ENCODE assay signal across 18 cellular contexts in the genomic region with DNA sequence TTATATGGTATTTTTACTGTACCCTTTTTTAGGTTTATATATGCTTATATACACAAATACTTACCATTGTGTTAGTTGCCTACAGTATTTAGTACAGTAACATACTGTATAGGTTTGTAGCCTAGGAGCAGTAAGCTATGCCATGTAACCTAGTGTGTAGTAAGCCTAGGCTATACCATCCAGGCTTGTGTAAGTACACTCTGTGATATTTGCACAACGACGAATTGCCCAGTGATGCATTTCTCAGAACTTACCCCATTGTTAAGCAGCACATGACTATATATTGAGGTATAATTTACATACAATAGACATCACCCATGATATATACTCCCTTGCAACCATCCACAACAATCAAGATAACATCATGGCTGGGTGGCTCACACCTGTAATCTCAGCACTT. TPM values are rescaled to one million over a fixed set of nuclear protein-coding genes. Genes with fewer than 3 reads are reported as not detected.
A peak's percentile ranks its signal among the peaks of the same experiment; 100 is the strongest.
DNase-seq lines count a peak whose midpoint lies in the region; ATAC-seq, FAIRE-seq and TF ChIP-seq lines count a peak whose summit lies in the region.
"Had no signal": no experiment of that assay in that cellular context is flagged by ENCODE, and none has a peak within 500 bp of the region (broad histone marks: within the 10 kb centered on the region; RNA-seq: fewer than 3 reads in every experiment).

No MANE protein-coding gene starts in this region.

- no peak overlapping the region for H3K9ac ChIP-seq in HepG2 (ENCODE audit: insufficient read depth, low read depth, low read length)

- TF ChIP-seq POLR2A in HepG2 (IDR thresholded peaks at IDR 0.05; ENCODE audit: insufficient read depth in 1 of 2, low read depth in 2 of 2, low read length in 2 of 2) (no peak), right lobe of liver (IDR thresholded peaks at IDR 0.05) (no peak), adrenal gland (IDR thresholded peaks at IDR 0.05) (no peak)

- no peaks in the 10 kb centered on the region for H3K27me3 Mint-ChIP-seq in progenitor cell of endocrine pancreas
- H3K27me3 Mint-ChIP-seq: B cell; CD4-positive, alpha-beta memory T cell had no signal

- CTCF ChIA-PET in HepG2 (lab: Yijun Ruan, JAX; ENCODE audit: low intra/inter-chr PET ratio, low total read pairs) (no interaction called here), HEK293T (lab: Yijun Ruan, JAX) (no interaction called here)

- TF ChIP-seq RAD21 in HepG2 (CRISPR knock-in tag; IDR thresholded peaks at IDR 0.05) = no peak

- no TSS peak for BruUV-seq in HepG2 (replicated peaks; lab: Mats Ljungman, UMichigan)

- H3K4me2 ChIP-seq in HepG2 (ENCODE audit: low read depth, low read length) = no peak overlapping the region

- H3K4me1 Mint-ChIP-seq in progenitor cell of endocrine pancreas (ENCODE audit: low read depth) = no peaks in the 10 kb centered on the region

- peaks cover 20% of the 10 kb centered on the region for H4K20me1 ChIP-seq in HepG2 (ENCODE audit: insufficient read depth, low read length)

- H3K4me3 ChIP-seq in HepG2 (replicated peaks in 1 of 3; ENCODE audit: insufficient read depth in 1 of 3, low read depth in 2 of 3, low read length in 3 of 3) (no peak overlapping the region), right lobe of liver (no peak overlapping the region), RWPE2 (ENCODE audit: severe bottlenecking) (no peak overlapping the region), adrenal gland (no peak overlapping the region)
- H3K4me3 ChIP-seq: HAP-1 had no signal

- H3K4me1 ChIP-seq in HepG2 (ENCODE audit: insufficient read depth, low read length) = no peaks in the 10 kb centered on the region
- H3K4me1 ChIP-seq in right lobe of liver = no peaks in the 10 kb centered on the region
- H3K4me1 ChIP-seq in RWPE2 (ENCODE audit: insufficient read depth, poor library complexity, severe bottlenecking) = no peaks in the 10 kb centered on the region
- no peaks in the 10 kb centered on the region for H3K4me1 ChIP-seq in adrenal gland (replicated peaks in 1 of 2)

- WGBS in HepG2 (ENCODE audit: low lambda C conversion rate) = 94% methylated on average over 2 of the region's 2 CpGs
- 67% methylated on average over 2 of the region's 2 CpGs for whole genome bisulfite sequencing in right lobe of liver (ENCODE audit: insufficient coverage, low coverage, low lambda C conversion rate, missing lambda C conversion rate)
- WGBS in adrenal gland, 4 donors = 67 to 96% (median 91%) methylated on average over 2 of the region's 2 CpGs

- no peak overlapping the region for H3K4me3 Mint-ChIP-seq in progenitor cell of endocrine pancreas (ENCODE audit: low read depth)
- H3K4me3 Mint-ChIP-seq: B cell; CD4-positive, alpha-beta memory T cell; HFFc6 had no signal

- peaks cover 10% of the 10 kb centered on the region for H3K9me3 Mint-ChIP-seq in progenitor cell of endocrine pancreas (ENCODE audit: low read depth)
- H3K9me3 Mint-ChIP-seq: CD4-positive, alpha-beta memory T cell; HFFc6 had no signal

- POLR2A ChIA-PET in HepG2 (lab: Yijun Ruan, JAX) (no interaction called here), HEK293T (lab: Yijun Ruan, JAX) (no interaction called here)

- H3K27me3 ChIP-seq in HepG2 (ENCODE audit: control insufficient read depth in 1 of 2, insufficient read depth in 2 of 2, low read length in 2 of 2) (no peaks in the 10 kb centered on the region), right lobe of liver (no peaks in the 10 kb centered on the region), RWPE2 (ENCODE audit: insufficient read depth, poor library complexity, severe bottlenecking) (no peaks in the 10 kb centered on the region), adrenal gland (no peaks in the 10 kb centered on the region)

- peaks cover 4% of the 10 kb centered on the region for H3K36me3 Mint-ChIP-seq in progenitor cell of endocrine pancreas (ENCODE audit: insufficient read depth)

- intact Hi-C loops in HepG2 (cut with micrococcal nuclease; ENCODE audit: unreplicated experiment) = no loop called here
- intact Hi-C loops in right lobe of liver (cut with DNase I) = no loop called here
- intact Hi-C loops in adrenal gland (cut with DNase I) = no loop called here

- TF ChIP-seq CTCF in HepG2 (CRISPR knock-in tag; IDR thresholded peaks at IDR 0.05) = no peak
- TF ChIP-seq CTCF in right lobe of liver (IDR thresholded peaks at IDR 0.05) = no peak
- no peak for TF ChIP-seq CTCF in RWPE2 (IDR thresholded peaks at IDR 0.05; ENCODE audit: poor library complexity, severe bottlenecking)
- no peak for TF ChIP-seq CTCF in progenitor cell of endocrine pancreas (IDR thresholded peaks at IDR 0.05; ENCODE audit: unreplicated experiment)
- TF ChIP-seq CTCF in adrenal gland (IDR thresholded peaks at IDR 0.05) = no peak

- no peaks in the 10 kb centered on the region for H3K36me3 ChIP-seq in HepG2 (replicated peaks in 1 of 2; ENCODE audit: control insufficient read depth in 1 of 2, insufficient read depth in 2 of 2, low read length in 2 of 2)
- no peaks in the 10 kb centered on the region for H3K36me3 ChIP-seq in right lobe of liver
- no peaks in the 10 kb centered on the region for H3K36me3 ChIP-seq in RWPE2 (ENCODE audit: low read depth)
- no peaks in the 10 kb centered on the region for H3K36me3 ChIP-seq in adrenal gland (replicated peaks in 1 of 2)

- FAIRE-seq in HepG2 (lab: Jason Lieb, UNC) (no peak), colon (lab: Jason Lieb, UNC) (peak; percentile 57)
- FAIRE-seq: H1, HTR-8/SVneo had no signal

- TF ChIP-seq EP300 in HepG2 (IDR thresholded peaks at IDR 0.05; ENCODE audit: low read depth in 2 of 2, low read length in 2 of 2) (no peak), HepG2 (CRISPR knock-in tag; IDR thresholded peaks at IDR 0.05; ENCODE audit: borderline replicate concordance) (no peak)

- ATAC-seq in HepG2 (no peak), right lobe of liver (no peak), RWPE2 (ENCODE audit: low read depth) (peak; percentile 56; the same call in 2 of the 3 replicates)

- no peak overlapping the region for H2AFZ ChIP-seq in HepG2 (ENCODE audit: low read length)

- peak; percentile 1 for DNase-seq in HepG2 (ENCODE audit: low spot score)
- DNase-seq in right lobe of liver = no peak
- no peak for DNase-seq in RWPE2 (ENCODE audit: low spot score)
- no peak for DNase-seq in progenitor cell of endocrine pancreas (ENCODE audit: low spot score, unreplicated experiment)
- no peak for DNase-seq in HEK293T (ENCODE audit: extremely low spot score)
- DNase-seq in adrenal gland = no peak
- no peak for DNase-seq in stimulated activated CD4-positive, alpha-beta T cell treated with anti-CD3 and anti-CD28 coated beads, Interleukin-2, amount 100 ng/mL, for 24 hours
- DNase-seq: 8988T; C1 segment of cervical spinal cord; CD4-positive, alpha-beta memory T cell; DND-41; GDM1; HFFc6 had no signal

- H3K27ac Mint-ChIP-seq in progenitor cell of endocrine pancreas = peak overlapping the region; percentile 59
- H3K27ac Mint-ChIP-seq: B cell, HFFc6 had no signal

- H3K27ac ChIP-seq in HepG2 (ENCODE audit: extremely low read length, insufficient read depth, low read length) = no peak overlapping the region
- H3K27ac ChIP-seq in right lobe of liver = no peak overlapping the region
- H3K27ac ChIP-seq in RWPE2 (ENCODE audit: poor library complexity, severe bottlenecking) = no peak overlapping the region
- H3K27ac ChIP-seq in adrenal gland = no peak overlapping the region

- in situ Hi-C loops in HepG2 (cut with HindIII; ENCODE audit: extremely low pct_ligation_motif_present, low pct_unique_long_range_greater_than_20kb) = no loop called here

- H3K9me3 ChIP-seq in HepG2 (ENCODE audit: low read length) = no peaks in the 10 kb centered on the region
- H3K9me3 ChIP-seq in right lobe of liver = no peaks in the 10 kb centered on the region
- no peaks in the 10 kb centered on the region for H3K9me3 ChIP-seq in RWPE2 (ENCODE audit: severe bottlenecking)
- no peaks in the 10 kb centered on the region for H3K9me3 ChIP-seq in adrenal gland (replicated peaks in 1 of 3)
- H3K9me3 ChIP-seq: HAP-1 had no signal

- H3K79me2 ChIP-seq in HepG2 (ENCODE audit: insufficient read depth, low read length) = peaks cover 77% of the 10 kb centered on the region

TF ChIP-seq in HEK293T, 16 proteins besides CTCF, POLR2A, EP300 and RAD21 (continues in another document):
- no peak for TF ChIP-seq FOXA1 (IDR thresholded peaks at IDR 0.05)
- TF ChIP-seq ARNT (IDR thresholded peaks at IDR 0.05) = no peak
- TF ChIP-seq BHLHE40 (IDR thresholded peaks at IDR 0.05; ENCODE audit: borderline replicate concordance) = no peak
- no peak for TF ChIP-seq HDGF (IDR thresholded peaks at IDR 0.05; ENCODE audit: borderline replicate concordance)
- TF ChIP-seq SUZ12 (IDR thresholded peaks at IDR 0.05) = no peak

RNA-seq across cellular contexts. Expression of a gene that starts 40.1 kb away (rescaled TPM):
- total RNA-seq in HepG2 (2016; rRNA removed; fragmentation: Illumina TruSeq; extraction: Trizol) = 50.8 and 84.3 TPM in 2 replicates
- total RNA-seq in HepG2 (2016; cell fraction: cytosol; rRNA removed; fragmentation: Illumina TruSeq; extraction: Trizol; ENCODE audit: low read depth) = 8.1 and 8.9 TPM in 2 replicates
- total RNA-seq in HepG2 (2016; cell fraction: insoluble cytoplasmic fraction; rRNA removed; fragmentation: Illumina TruSeq; extraction: Trizol) = 45.1 and 88.2 TPM in 2 replicates
- 11.5 and 11.6 TPM in 2 replicates for total RNA-seq in HepG2 (2016; cell fraction: membrane; rRNA removed; fragmentation: Illumina TruSeq; extraction: Trizol)
- 39.1 and 41.8 TPM in 2 replicates for total RNA-seq in HepG2 (2016; cell fraction: nucleus; rRNA removed; fragmentation: Illumina TruSeq; extraction: Trizol)
- polyA plus RNA-seq in HepG2 (2011; rRNA removed) = 14.2 and 21.0 TPM in 2 replicates
- 8.5 and 12.3 TPM in 2 replicates for polyA plus RNA-seq in HepG2 (2011; cell fraction: cytosol; rRNA removed)
- polyA plus RNA-seq in HepG2 (2011; cell fraction: nucleus; rRNA removed) = 7.5 and 8.3 TPM in 2 replicates
- 23.3 and 33.3 TPM in 2 replicates for polyA plus RNA-seq in HepG2 (2012)
- 0.99 and 1.2 TPM in 2 replicates for polyA plus RNA-seq in HepG2 (2016; cell fraction: cytosol; fragmentation: Illumina TruSeq; extraction: Trizol; ENCODE audit: low read depth)
- polyA plus RNA-seq in HepG2 (2016; cell fraction: insoluble cytoplasmic fraction; fragmentation: Illumina TruSeq; extraction: Trizol; ENCODE audit: low read depth) = 45.2 and 46.2 TPM in 2 replicates
- 3.3 and 4.5 TPM in 2 replicates for polyA plus RNA-seq in HepG2 (2016; cell fraction: membrane; fragmentation: Illumina TruSeq; extraction: Trizol; ENCODE audit: low read depth)
- 22.9 and 26.4 TPM in 2 replicates for polyA plus RNA-seq in HepG2 (2016; cell fraction: nucleus; fragmentation: Illumina TruSeq; extraction: Trizol; ENCODE audit: insufficient read depth, low read depth)
- 16.9 and 56.6 TPM in 2 replicates for polyA minus RNA-seq in HepG2 (2011; rRNA and poly(A)+ RNA removed; ENCODE audit: low replicate concordance)
- polyA minus RNA-seq in HepG2 (2011; cell fraction: cytosol; rRNA and poly(A)+ RNA removed) = 50.5 and 52.0 TPM in 2 replicates
- 69.6 and 74.7 TPM in 2 replicates for polyA minus RNA-seq in HepG2 (2011; cell fraction: nucleus; rRNA and poly(A)+ RNA removed)
- 10 to 100 TPM; 17.1 to 27.5 (median 23.9) TPM for total RNA-seq in right lobe of liver
- total RNA-seq in progenitor cell of endocrine pancreas = 75.4 and 77.4 TPM in 2 replicates
- total RNA-seq in adrenal gland = 10 to 100 TPM; 31.8 to 71.5 (median 58.0) TPM
- 10 to 100 TPM; 12.6 to 41.7 (median 16.4) TPM for polyA plus RNA-seq in adrenal gland
